ENCODE assay signal across 20 cellular contexts in genomic region chr7:144281981-144282380, GRCh38. TPM values are rescaled to one million over a fixed set of nuclear protein-coding genes. Genes with fewer than 3 reads are reported as not detected.
"Had no signal": no experiment of that assay in that cellular context is flagged by ENCODE, and none has a peak within 500 bp of the region (broad histone marks: within the 10 kb centered on the region; RNA-seq: fewer than 3 reads in every experiment).

No MANE protein-coding gene starts in this region.

RNA-seq across cellular contexts. Expression of gene CTAGE8, which starts 12.9 kb away (rescaled TPM):
- total RNA-seq: cardiac septum, cerebellum had no signal
- polyA plus RNA-seq: aorta had no signal

RNA-seq across cellular contexts. Expression of gene OR2A7, which starts 17.4 kb away (rescaled TPM):
- total RNA-seq: cardiac septum had no signal

RNA-seq across cellular contexts. Expression of gene OR2A1, which starts 30.2 kb away (rescaled TPM):
- total RNA-seq: activated B cell treated with CpG ODN at 0.5 μM for 24 hours; activated CD4-positive, alpha-beta memory T cell treated with anti-CD3 and anti-CD28 coated beads for 36 hours; activated CD4-positive, alpha-beta T cell treated with anti-CD3 and anti-CD28 coated beads, Interleukin-2, amount 10 ng/mL, durations not matched to agents 24 days and 14 days; activated CD8-positive, alpha-beta memory T cell treated with anti-CD3 and anti-CD28 coated beads for 36 hours; activated CD8-positive, alpha-beta T cell treated with anti-CD3 and anti-CD28 coated beads for 36 hours; activated naive CD4-positive, alpha-beta T cell treated with anti-CD3 and anti-CD28 coated beads for 36 hours; activated naive CD4-positive, alpha-beta T cell treated with anti-CD3 and anti-CD28 coated beads, Interleukin-2, amount 50 U/mL, for 72 hours; activated naive CD8-positive, alpha-beta T cell treated with anti-CD3 and anti-CD28 coated beads for 36 hours; activated T-cell treated with anti-CD3 and anti-CD28 coated beads, Interleukin-2, amount 50 U/mL, for 4 hours; activated T-cell treated with anti-CD3 and anti-CD28 coated beads, Interleukin-2, amount 50 U/mL, for 72 hours; activated T-helper 1 cell treated with anti-CD3 and anti-CD28 coated beads, Interleukin-12 subunit alpha, Interleukin-12 subunit beta, Interleukin-2, Interleukin-4 antibody, amounts not matched to agents 30 ng/mL and 10 ng/mL and 1 ng/mL, durations not matched to agents 14 hours and 24 hours and 36 hours; astrocyte; body of pancreas; cerebellum; T-helper 1 cell treated with Interleukin-12 subunit alpha and Interleukin-12 subunit beta and Interleukin-4 antibody, amounts not matched to agents 30 ng/mL and 1 ng/mL, for 36 hours; T-helper 17 cell had no signal

RNA-seq across cellular contexts. Expression of gene OR2A42, which starts 42.6 kb away (rescaled TPM):
- total RNA-seq: activated B cell treated with CpG ODN at 0.5 μM for 24 hours; activated CD4-positive, alpha-beta memory T cell treated with anti-CD3 and anti-CD28 coated beads for 36 hours; activated CD4-positive, alpha-beta T cell treated with anti-CD3 and anti-CD28 coated beads, Interleukin-2, amount 10 ng/mL, durations not matched to agents 24 days and 14 days; activated CD8-positive, alpha-beta memory T cell treated with anti-CD3 and anti-CD28 coated beads for 36 hours; activated CD8-positive, alpha-beta T cell treated with anti-CD3 and anti-CD28 coated beads for 36 hours; activated naive CD4-positive, alpha-beta T cell treated with anti-CD3 and anti-CD28 coated beads for 36 hours; activated naive CD4-positive, alpha-beta T cell treated with anti-CD3 and anti-CD28 coated beads, Interleukin-2, amount 50 U/mL, for 72 hours; activated naive CD8-positive, alpha-beta T cell treated with anti-CD3 and anti-CD28 coated beads for 36 hours; activated T-cell treated with anti-CD3 and anti-CD28 coated beads, Interleukin-2, amount 50 U/mL, for 4 hours; activated T-cell treated with anti-CD3 and anti-CD28 coated beads, Interleukin-2, amount 50 U/mL, for 72 hours; activated T-helper 1 cell treated with anti-CD3 and anti-CD28 coated beads, Interleukin-12 subunit alpha, Interleukin-12 subunit beta, Interleukin-2, Interleukin-4 antibody, amounts not matched to agents 30 ng/mL and 10 ng/mL and 1 ng/mL, durations not matched to agents 14 hours and 24 hours and 36 hours; activated T-helper 17 cell treated with anti-CD3 and anti-CD28 coated beads, Interleukin-2, amount 50 U/mL, for 72 hours; astrocyte; body of pancreas; cardiac septum; T-helper 2 cell treated with Interferon-gamma antibody and Interleukin-4, amounts not matched to agents 100 ng/mL and 5 ng/mL, for 36 hours had no signal
